12 cellular contexts compared by ENCODE assay signal in the genomic region with DNA sequence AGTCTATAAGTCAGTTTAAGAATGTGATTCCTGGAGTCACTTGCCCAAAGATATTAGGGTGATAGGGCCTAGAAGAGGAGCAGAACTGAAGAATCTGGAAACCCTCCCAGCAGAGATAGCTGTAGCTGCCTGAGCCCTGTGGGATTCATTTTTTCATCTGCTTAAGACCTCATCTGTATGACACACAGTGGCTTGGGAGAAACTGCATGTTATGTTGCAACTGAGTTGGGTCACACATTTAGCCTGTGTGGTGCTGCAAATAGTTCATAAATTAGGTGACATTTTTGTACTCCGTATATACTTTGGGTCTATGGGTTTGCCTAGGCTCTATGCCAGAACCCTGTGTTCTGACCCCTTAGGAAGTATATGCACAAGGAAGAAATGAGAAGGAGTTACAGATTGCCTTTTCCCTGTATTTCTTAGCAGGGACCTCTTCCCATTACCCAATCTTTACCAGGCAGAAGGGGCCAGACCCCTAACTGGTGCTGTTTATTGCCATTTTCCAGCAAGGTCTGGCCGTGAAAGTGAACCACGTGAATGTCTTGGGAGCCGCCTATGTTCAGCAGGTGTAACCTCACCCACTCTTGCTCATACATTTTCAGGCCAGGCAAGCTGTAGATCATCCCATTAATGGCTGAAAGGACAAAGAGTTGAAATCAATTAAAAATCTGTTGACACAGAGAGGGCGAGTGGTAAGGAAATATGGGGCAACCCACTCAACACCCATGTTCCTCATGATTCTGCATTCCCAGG. TPM values are rescaled to one million over a fixed set of nuclear protein-coding genes. Genes with fewer than 3 reads are reported as not detected.
DNase-seq lines count a peak whose midpoint lies in the region; ATAC-seq and TF ChIP-seq lines count a peak whose summit lies in the region.
"Had no signal": no experiment of that assay in that cellular context is flagged by ENCODE, and none has a peak within 500 bp of the region (broad histone marks: within the 10 kb centered on the region; RNA-seq: fewer than 3 reads in every experiment).

No MANE protein-coding gene starts in this region.

- H3K79me2 ChIP-seq in fibroblast of lung (ENCODE audit: control insufficient read depth, insufficient read depth, low read length) = no peaks in the 10 kb centered on the region

- no peak for TF ChIP-seq CTCF in fibroblast of lung (conservative IDR thresholded peaks at IDR 0.05 in 1 of 2, IDR thresholded peaks at IDR 0.05 in 1 of 2; ENCODE audit: low read depth in 1 of 2, low read length in 2 of 2)

- H3K27ac ChIP-seq in HUES64 (ENCODE audit: low read depth, low read length) (peak overlapping the region; percentile 82; the same call in 1 of the 2 replicates), fibroblast of lung (ENCODE audit: insufficient read depth, low read length) (no peak overlapping the region)

- no peak overlapping the region for H3K4me3 ChIP-seq in HUES64 (ENCODE audit: low read length)
- no peak overlapping the region for H3K4me3 ChIP-seq in fibroblast of lung (replicated peaks in 1 of 4; ENCODE audit: control extremely low read depth in 1 of 4, insufficient read depth in 1 of 4, low read depth in 3 of 4, low read length in 4 of 4)
- H3K4me3 ChIP-seq in skeletal muscle cell (ENCODE audit: low read depth, low read length) = no peak overlapping the region
- H3K4me3 ChIP-seq: upper lobe of left lung had no signal

- H3K27me3 ChIP-seq in HUES64 (ENCODE audit: insufficient read depth, low read length) (no peaks in the 10 kb centered on the region), fibroblast of lung (ENCODE audit: control insufficient read depth, insufficient read depth, low read length) (no peaks in the 10 kb centered on the region)
- H3K27me3 ChIP-seq: upper lobe of left lung had no signal

- H3K4me1 ChIP-seq in HUES64 (ENCODE audit: insufficient read depth, low read length) (peaks cover 27% of the 10 kb centered on the region), fibroblast of lung (ENCODE audit: control insufficient read depth, extremely low read depth, insufficient read depth, low read length) (no peaks in the 10 kb centered on the region)

- H4K20me1 ChIP-seq in fibroblast of lung (ENCODE audit: control insufficient read depth, extremely low read depth, insufficient read depth, low read length) = no peaks in the 10 kb centered on the region

- no peaks in the 10 kb centered on the region for H3K36me3 ChIP-seq in HUES64 (ENCODE audit: insufficient read depth, low read length)
- no peaks in the 10 kb centered on the region for H3K36me3 ChIP-seq in fibroblast of lung (ENCODE audit: control insufficient read depth, insufficient read depth, low read length)
- H3K36me3 ChIP-seq: upper lobe of left lung had no signal

- ATAC-seq in HG02588 (IDR thresholded peaks at IDR 0.05; ENCODE audit: unreplicated experiment) (no peak), HG03342 (IDR thresholded peaks at IDR 0.05; ENCODE audit: unreplicated experiment) (no peak), GM21447 (IDR thresholded peaks at IDR 0.05; ENCODE audit: unreplicated experiment) (no peak)

- H3K4me2 ChIP-seq in fibroblast of lung (ENCODE audit: extremely low read depth, insufficient read depth, low read length) = no peak overlapping the region

- H3K9me3 ChIP-seq in HUES64 (ENCODE audit: insufficient read depth, low read depth, low read length) (no peaks in the 10 kb centered on the region), fibroblast of lung (ENCODE audit: control insufficient read depth, insufficient read depth, low read depth, low read length) (no peaks in the 10 kb centered on the region)
- H3K9me3 ChIP-seq: upper lobe of left lung had no signal

- DNase-seq in NOMO-1 treated with DMSO at 0.1 percent for 48 hours (lab: John Stamatoyannopoulos, UW; ENCODE audit: unreplicated experiment) (peak; percentile 46), fibroblast of lung (ENCODE audit: low read depth in 2 of 2) (peak; percentile 29 to 57), skeletal muscle cell (ENCODE audit: low read depth) (peak; percentile 89), NCI-H2029 treated with DMSO at 0.1 percent for 48 hours (lab: John Stamatoyannopoulos, UW) (no peak)
- DNase-seq: effector memory CD4-positive, alpha-beta T cell; upper lobe of left lung had no signal

- 96% methylated on average over 5 of the region's 5 CpGs for WGBS in HUES64

- H2AFZ ChIP-seq in fibroblast of lung (ENCODE audit: low read length) = no peak overlapping the region

- H3K9ac ChIP-seq in HUES64 (ENCODE audit: low read depth, low read length) (no peak overlapping the region), fibroblast of lung (ENCODE audit: insufficient read depth, low read length) (no peak overlapping the region)

RNA-seq across cellular contexts. Expression of a gene that starts 41.9 kb away (rescaled TPM):
- polyA plus RNA-seq in HUES64 (2013, experiment 1 of 2) = 13.5 TPM
- 14.2 TPM for polyA plus RNA-seq in HUES64 (2013, experiment 2 of 2)
- 8.5 and 8.9 TPM in 2 replicates for total RNA-seq in fibroblast of lung
- 4.5 and 5.2 TPM in 2 replicates for polyA plus RNA-seq in fibroblast of lung
- 2.4 and 2.6 TPM in 2 replicates for polyA plus RNA-seq in fibroblast of lung (2012)
- polyA minus RNA-seq in fibroblast of lung (ENCODE audit: low replicate concordance) = 0.71 and 5.7 TPM in 2 replicates

RNA-seq across cellular contexts. Expression of a gene that starts 58.6 kb away (rescaled TPM):
- 0.05 TPM for polyA plus RNA-seq in HUES64 (2013, experiment 1 of 2)
- 0.06 TPM for polyA plus RNA-seq in HUES64 (2013, experiment 2 of 2)
- under 0.01 and 0.26 TPM in 2 replicates for total RNA-seq in fibroblast of lung
- polyA plus RNA-seq in fibroblast of lung = not detected in 2 replicates
- polyA plus RNA-seq in fibroblast of lung (2012) = not detected in 2 replicates
- not detected in 2 replicates for polyA minus RNA-seq in fibroblast of lung (ENCODE audit: low replicate concordance)
- total RNA-seq: Daoy, NCI-H460 had no signal
